Comparison of ENCODE assay signal across 20 cellular contexts in the genomic region with DNA sequence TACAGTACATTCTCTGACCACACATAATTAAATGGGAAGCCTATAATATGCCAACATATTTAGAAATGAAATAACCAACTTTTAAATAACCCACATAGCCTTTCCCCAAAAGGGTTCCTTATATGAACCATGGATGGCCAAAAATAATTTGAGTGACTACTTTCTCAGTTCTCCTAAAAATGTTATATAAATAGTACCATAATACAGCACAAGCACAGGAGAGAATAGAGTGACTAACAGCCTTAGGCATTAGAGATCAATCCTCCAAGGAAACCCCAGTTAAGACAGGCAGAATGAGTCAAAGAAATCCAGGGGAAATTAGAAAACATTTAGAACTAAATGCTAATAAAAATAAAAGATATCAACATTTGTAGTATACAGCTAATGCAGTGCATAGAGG. TPM values are rescaled to one million over a fixed set of nuclear protein-coding genes. Genes with fewer than 3 reads are reported as not detected.
A peak's percentile ranks its signal among the peaks of the same experiment; 100 is the strongest.
DNase-seq lines count a peak whose midpoint lies in the region; ATAC-seq and TF ChIP-seq lines count a peak whose summit lies in the region.
"Had no signal": no experiment of that assay in that cellular context is flagged by ENCODE, and none has a peak within 500 bp of the region (broad histone marks: within the 10 kb centered on the region; RNA-seq: fewer than 3 reads in every experiment).

No MANE protein-coding gene starts in this region.

- H3K4me3 ChIP-seq in AG10803 (ENCODE audit: low read length): no peak overlapping the region
- no peak overlapping the region for H3K4me3 ChIP-seq in IMR-90 (ENCODE audit: insufficient read depth, low read depth, low read length)
- H3K4me3 ChIP-seq in astrocyte of the spinal cord (ENCODE audit: low read depth, low read length): no peak overlapping the region
- H3K4me3 ChIP-seq: esophagus squamous epithelium, HAP-1, K562, lung, right atrium auricular region had no signal

- ATAC-seq in IMR-90 (ENCODE audit: low read depth) (peak; percentile 67; the same call in 1 of the 2 replicates), GM21723 (IDR thresholded peaks at IDR 0.05; ENCODE audit: unreplicated experiment) (no peak)
- ATAC-seq: K562 had no signal

- no peak overlapping the region for H3K9ac ChIP-seq in IMR-90 (ENCODE audit: low read depth, low read length)

- peaks cover 18 to 45% of the 10 kb centered on the region in 2 experiments for H3K79me1 ChIP-seq in IMR-90 (ENCODE audit: low read depth in 1 of 2, low read length in 2 of 2)

- DNase-seq in AG10803 (ENCODE audit: low read depth): peak; percentile 52
- DNase-seq in IMR-90: peak; percentile 79
- peak; percentile 56 for DNase-seq in astrocyte of the spinal cord (ENCODE audit: low read depth, low spot score)
- peak; percentile 84 for DNase-seq in iris pigment epithelial cell (ENCODE audit: low read depth)
- no peak for DNase-seq in NCI-H2081 treated with DMSO at 0.1 percent for 48 hours (lab: John Stamatoyannopoulos, UW)
- DNase-seq in medulla oblongata (ENCODE audit: extremely low spot score): no peak
- no peak for DNase-seq in epidermal melanocyte (ENCODE audit: insufficient read length, low spot score)
- DNase-seq: activated CD4-positive, alpha-beta memory T cell treated with anti-CD3 and anti-CD28 coated beads, Interleukin-2, amount 10 ng/mL, durations not matched to agents 7 days and 5 days; amygdala; Calu3; dermis blood vessel endothelial cell; esophagus squamous epithelium; GF-D8; NCI-H1436; NCI-H446 treated with DMSO at 0.1 percent for 48 hours had no signal

- H2BK15ac ChIP-seq in IMR-90 (ENCODE audit: low read depth, low read length): no peak overlapping the region

- H3K36me3 ChIP-seq in IMR-90 (ENCODE audit: control insufficient read depth, insufficient read depth, low read length): no peaks in the 10 kb centered on the region
- H3K36me3 ChIP-seq: esophagus squamous epithelium, HAP-1, right atrium auricular region had no signal

- H2BK120ac ChIP-seq in IMR-90 (ENCODE audit: low read depth, low read length): no peak overlapping the region

- dilution Hi-C loops in IMR-90 (cut with HindIII; ENCODE audit: low sequenced_read_pairs, unreplicated experiment): no loop called here

- no peak overlapping the region for H2BK20ac ChIP-seq in IMR-90 (ENCODE audit: low read depth, low read length)

- TF ChIP-seq POLR2A in IMR-90 (IDR thresholded peaks at IDR 0.05; ENCODE audit: low read depth, low read length): no peak

- intact Hi-C loops in IMR-90 (cut with micrococcal nuclease): no loop called here

- no peak for TF ChIP-seq RAD21 in IMR-90 (IDR thresholded peaks at IDR 0.05; ENCODE audit: low read length)

- POLR2A ChIA-PET in IMR-90 (lab: Charles Lee; ENCODE audit: unreplicated experiment): no interaction called here

- H3K4ac ChIP-seq in IMR-90 (ENCODE audit: low read depth, low read length): no peak overlapping the region

- H3K9me1 ChIP-seq in IMR-90 (ENCODE audit: insufficient read depth, low read length): no peaks in the 10 kb centered on the region

- H2AK5ac ChIP-seq in IMR-90 (ENCODE audit: low read depth, low read length): no peak overlapping the region

- H3K56ac ChIP-seq in IMR-90 (ENCODE audit: extremely low read depth, insufficient read depth, low read length): no peak overlapping the region

- H3K27me3 ChIP-seq in IMR-90 (ENCODE audit: control insufficient read depth, insufficient read depth, low read length): no peaks in the 10 kb centered on the region
- H3K27me3 ChIP-seq: esophagus squamous epithelium, right atrium auricular region had no signal

- H2BK5ac ChIP-seq in IMR-90 (ENCODE audit: low read depth, low read length, poor library complexity, severe bottlenecking): no peak overlapping the region

- CTCF ChIA-PET in IMR-90 (lab: Yijun Ruan, JAX): interaction anchor here (0.6 kb wide), 1 partner anchor 833 kb away, joined by 6 read pairs; no protein-coding TSS in a partner anchor

- H3K14ac ChIP-seq in IMR-90 (replicated peaks; ENCODE audit: low read depth, low read length): no peak overlapping the region

- no TSS peak for BruUV-seq in IMR-90 (replicated peaks; lab: Mats Ljungman, UMichigan)

- no peak overlapping the region for H2AK9ac ChIP-seq in IMR-90 (replicated peaks; ENCODE audit: low read depth, low read length, poor library complexity)

- H4K20me1 ChIP-seq in IMR-90 (ENCODE audit: insufficient read depth, low read length): peaks cover 32% of the 10 kb centered on the region

- H2AFZ ChIP-seq in IMR-90 (replicated peaks; ENCODE audit: low read length, poor library complexity): no peak overlapping the region

- TF ChIP-seq CTCF in AG10803 (conservative IDR thresholded peaks at IDR 0.05; ENCODE audit: low read length) (no peak), IMR-90 (conservative IDR thresholded peaks at IDR 0.05; ENCODE audit: low read depth, low read length) (no peak), astrocyte of the spinal cord (IDR thresholded peaks at IDR 0.05; ENCODE audit: low read depth, low read length) (no peak)

- no peak overlapping the region for H4K91ac ChIP-seq in IMR-90 (ENCODE audit: insufficient read depth, low read depth, low read length)

- no peak overlapping the region for H4K8ac ChIP-seq in IMR-90 (ENCODE audit: low read depth in 2 of 2, low read length in 2 of 2)

- H3K18ac ChIP-seq in IMR-90 (ENCODE audit: low read depth, low read length): no peak overlapping the region

- H3K9me3 ChIP-seq in IMR-90 (ENCODE audit: control insufficient read depth, insufficient read depth, low read length): peaks cover 5% of the 10 kb centered on the region; the same call in 1 of the 2 replicates
- H3K9me3 ChIP-seq: esophagus squamous epithelium, HAP-1 had no signal

- H3K4me1 ChIP-seq in IMR-90 (ENCODE audit: control insufficient read depth, insufficient read depth, low read length): 0 out of 2 replicates have a peak, but pooled peaks cover 2% of the 10 kb centered on the region

- H3K27ac ChIP-seq in IMR-90 (ENCODE audit: insufficient read depth, low read length): no peak overlapping the region
- H3K27ac ChIP-seq: esophagus squamous epithelium had no signal

- no peak overlapping the region for H4K5ac ChIP-seq in IMR-90 (ENCODE audit: low read depth, low read length)

- H3K4me2 ChIP-seq in IMR-90 (ENCODE audit: low read depth, low read length): no peak overlapping the region

- in situ Hi-C loops in IMR-90 (cut with MboI; ENCODE audit: low sequenced_read_pairs): no loop called here
- in situ Hi-C loops in astrocyte of the spinal cord (cut with HindIII; ENCODE audit: low sequenced_read_pairs): no loop called here

- H3K23ac ChIP-seq in IMR-90 (ENCODE audit: low read depth, low read length): no peak overlapping the region

TF ChIP-seq in IMR-90, 13 proteins besides CTCF, POLR2A, EP300 and RAD21:
- no peak for TF ChIP-seq MAZ (IDR thresholded peaks at IDR 0.05; ENCODE audit: borderline replicate concordance, low read depth, low read length)
- no peak for TF ChIP-seq FOS (IDR thresholded peaks at IDR 0.05; ENCODE audit: low read depth, low read length)
- no peak for TF ChIP-seq MAFK (IDR thresholded peaks at IDR 0.05; ENCODE audit: low read depth, low read length)
- no peak for TF ChIP-seq USF2 (IDR thresholded peaks at IDR 0.05; ENCODE audit: low read depth, low read length)
- TF ChIP-seq CHD1 (IDR thresholded peaks at IDR 0.05; ENCODE audit: low read depth, low read length): no peak
- TF ChIP-seq NFE2L2 (IDR thresholded peaks at IDR 0.05; ENCODE audit: low read depth, low read length): no peak
- no peak for TF ChIP-seq MXI1 (IDR thresholded peaks at IDR 0.05; ENCODE audit: borderline replicate concordance, low read depth, low read length)
- TF ChIP-seq RCOR1 (IDR thresholded peaks at IDR 0.05; ENCODE audit: insufficient replicate concordance, low read length): no peak
- no peak for TF ChIP-seq SMC3 (IDR thresholded peaks at IDR 0.05; ENCODE audit: low read depth, low read length)
- no peak for TF ChIP-seq BHLHE40 (IDR thresholded peaks at IDR 0.05; ENCODE audit: low read depth, low read length)
- TF ChIP-seq RFX5 (IDR thresholded peaks at IDR 0.05; ENCODE audit: low read depth, low read length): no peak
- TF ChIP-seq, protein P1, sequence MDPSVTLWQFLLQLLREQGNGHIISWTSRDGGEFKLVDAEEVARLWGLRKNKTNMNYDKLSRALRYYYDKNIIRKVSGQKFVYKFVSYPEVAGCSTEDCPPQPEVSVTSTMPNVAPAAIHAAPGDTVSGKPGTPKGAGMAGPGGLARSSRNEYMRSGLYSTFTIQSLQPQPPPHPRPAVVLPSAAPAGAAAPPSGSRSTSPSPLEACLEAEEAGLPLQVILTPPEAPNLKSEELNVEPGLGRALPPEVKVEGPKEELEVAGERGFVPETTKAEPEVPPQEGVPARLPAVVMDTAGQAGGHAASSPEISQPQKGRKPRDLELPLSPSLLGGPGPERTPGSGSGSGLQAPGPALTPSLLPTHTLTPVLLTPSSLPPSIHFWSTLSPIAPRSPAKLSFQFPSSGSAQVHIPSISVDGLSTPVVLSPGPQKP (IDR thresholded peaks at IDR 0.05; ENCODE audit: borderline replicate concordance, low read depth, low read length): no peak
- no peak for TF ChIP-seq CEBPB (IDR thresholded peaks at IDR 0.05; ENCODE audit: low read depth, low read length)
TF ChIP-seq in IMR-90: peak in this region for 0.

RNA-seq across cellular contexts. Expression of gene ANKRD17, which starts 50.2 kb away (rescaled TPM):
- total RNA-seq in IMR-90 (2012; rRNA removed): 75.3 and 77.2 TPM in 2 replicates
- polyA plus RNA-seq in IMR-90 (2012; rRNA removed): 28.5 and 30.5 TPM in 2 replicates
- polyA plus RNA-seq in IMR-90 (2012; cell fraction: cytosol; rRNA removed): 6.8 and 8.8 TPM in 2 replicates
- polyA plus RNA-seq in IMR-90 (2012; cell fraction: nucleus; rRNA removed; ENCODE audit: low replicate concordance): 13.9 and 48.1 TPM in 2 replicates

Comparison
In these comparisons a context has a peak if more than half of its experiments do, and no peak if none do; other contexts are left out.
1. DNase-seq: peak in AG10803 (single experiment), IMR-90 (single experiment), astrocyte of the spinal cord (single experiment) and iris pigment epithelial cell (single experiment); none in NCI-H2081 treated with DMSO at 0.1 percent for 48 hours (single experiment), medulla oblongata (single experiment) and epidermal melanocyte (single experiment).